ENCODE assay signal across 8 cellular contexts in genomic region chr12:95116773-95117172, GRCh38. TPM values are rescaled to one million over a fixed set of nuclear protein-coding genes. Genes with fewer than 3 reads are reported as not detected.
DNase-seq lines count a peak whose midpoint lies in the region; ATAC-seq, FAIRE-seq and TF ChIP-seq lines count a peak whose summit lies in the region.

No MANE protein-coding gene starts in this region.

- no peaks in the 10 kb centered on the region for H3K36me3 ChIP-seq in ascending aorta
- peaks cover 0 to 15% (median 4%) of the 10 kb centered on the region in 4 donors for H3K36me3 ChIP-seq in sigmoid colon

- DNase-seq in ascending aorta (ENCODE audit: low spot score in 2 of 2) (no peak), sigmoid colon (no peak), NCI-H1417 (lab: John Stamatoyannopoulos, UW) (no peak), NCI-H2029 (lab: John Stamatoyannopoulos, UW) (no peak), frontal cortex (ENCODE audit: low spot score in 2 of 2) (no peak), T1000 (lab: John Stamatoyannopoulos, UW) (no peak)

- H3K27ac ChIP-seq in ascending aorta (peak overlapping the region; percentile 18 to 71), sigmoid colon (peak overlapping the region; percentile 66 to 81 (median 68))

- WGBS in sigmoid colon, 2 donors: 15 to 59% methylated on average over 3 of the region's 3 CpGs

- TF ChIP-seq EP300 in sigmoid colon (IDR thresholded peaks at IDR 0.05): no peak

- peaks cover 6 to 18% of the 10 kb centered on the region in 2 donors for H3K4me1 ChIP-seq in ascending aorta
- H3K4me1 ChIP-seq in sigmoid colon: peaks cover 0 to 40% (median 25%) of the 10 kb centered on the region in 4 donors

- TF ChIP-seq CTCF in ascending aorta (IDR thresholded peaks at IDR 0.05): no peak
- no peak for TF ChIP-seq CTCF in sigmoid colon (IDR thresholded peaks at IDR 0.05)

- intact Hi-C loops in ascending aorta (cut with DNase I): loop anchor here (1.0 to 10.0 kb wide), 6 partner anchors 44 to 416 kb away; partner anchors contain the start of genes FGD6, METAP2, NR2C1 and VEZT
- intact Hi-C loops in sigmoid colon (cut with DNase I): loop anchor here (1.0 to 5.0 kb wide), 5 partner anchors 46 to 419 kb away; partner anchors contain the start of genes FGD6, METAP2 and VEZT

- H3K9me3 ChIP-seq in ascending aorta: no peaks in the 10 kb centered on the region
- no peaks in the 10 kb centered on the region for H3K9me3 ChIP-seq in sigmoid colon

- H3K27me3 ChIP-seq in ascending aorta (no peaks in the 10 kb centered on the region), sigmoid colon (no peaks in the 10 kb centered on the region)

- no peak for TF ChIP-seq POLR2A in sigmoid colon (IDR thresholded peaks at IDR 0.05)

- H3K4me3 ChIP-seq in ascending aorta: no peak overlapping the region
- no peak overlapping the region for H3K4me3 ChIP-seq in sigmoid colon

- no peak for FAIRE-seq in frontal cortex (lab: Jason Lieb, UNC)

- ATAC-seq in GM19043 (IDR thresholded peaks at IDR 0.05; ENCODE audit: low read depth, unreplicated experiment) (peak; percentile 40), HG02973 (IDR thresholded peaks at IDR 0.05; ENCODE audit: unreplicated experiment) (peak; percentile 50)

RNA-seq across cellular contexts. Expression of gene NR2C1, which starts 43.4 kb away (rescaled TPM):
- total RNA-seq in ascending aorta: 42.3 TPM
- total RNA-seq in sigmoid colon: 10 to 100 TPM; 28.8 to 78.1 (median 52.2) TPM
- polyA plus RNA-seq in sigmoid colon: 10 to 100 TPM in 1 of 3 donors, 1 to 10 TPM in 2; 7.8 to 12.2 (median 8.3) TPM
- 58.3 TPM for total RNA-seq in frontal cortex
